In the genomic region with DNA sequence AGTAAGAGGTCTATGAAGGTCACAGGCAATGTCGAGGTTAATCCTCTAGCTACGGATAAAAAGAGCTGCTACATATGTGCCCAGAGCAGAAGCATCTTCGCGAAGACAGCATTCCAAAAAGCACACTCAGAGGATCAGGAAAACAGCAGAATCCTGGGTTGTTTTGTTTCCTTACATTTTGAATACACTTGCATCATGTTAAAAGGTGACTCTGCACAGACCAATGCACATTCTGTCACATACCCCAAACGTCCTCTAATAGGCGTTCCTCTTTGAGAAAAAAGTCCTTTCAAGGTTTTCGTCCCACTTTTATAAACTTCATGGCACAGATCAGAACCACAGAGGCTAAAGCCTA, we compare ENCODE assay signal across 11 cellular contexts. TPM values are rescaled to one million over a fixed set of nuclear protein-coding genes. Genes with fewer than 3 reads are reported as not detected.
DNase-seq lines count a peak whose midpoint lies in the region; ATAC-seq, FAIRE-seq and TF ChIP-seq lines count a peak whose summit lies in the region.
"Had no signal": no experiment of that assay in that cellular context is flagged by ENCODE, and none has a peak within 500 bp of the region (broad histone marks: within the 10 kb centered on the region; RNA-seq: fewer than 3 reads in every experiment).

No MANE protein-coding gene starts in this region.

- TF ChIP-seq POLR2A in HCT116 (IDR thresholded peaks at IDR 0.05; ENCODE audit: borderline replicate concordance, extremely low read depth, insufficient read depth, insufficient read length) (no peak), H54 (IDR thresholded peaks at IDR 0.05; ENCODE audit: low read depth, low read length) (no peak)

- H3K27me3 ChIP-seq in HCT116 (ENCODE audit: insufficient read depth, low read length) (no peaks in the 10 kb centered on the region), iPS-18a (ENCODE audit: control insufficient read depth, insufficient read depth, low read length) (no peaks in the 10 kb centered on the region), skeletal muscle satellite cell (ENCODE audit: control insufficient read depth, insufficient read depth, low read length) (no peaks in the 10 kb centered on the region)

- intact Hi-C loops in HCT116 (cut with micrococcal nuclease): no loop called here

- no peak for TF ChIP-seq CTCF in HCT116 (IDR thresholded peaks at IDR 0.05 in 2 of 3, conservative IDR thresholded peaks at IDR 0.05 in 1 of 3; ENCODE audit: borderline replicate concordance in 1 of 3, insufficient read depth in 1 of 3, low read depth in 2 of 3, low read length in 2 of 3)

- H3K4me3 ChIP-seq in HCT116 (replicated peaks in 1 of 2; ENCODE audit: low read depth in 1 of 2, low read length in 2 of 2) (no peak overlapping the region), iPS-18a (ENCODE audit: low read length) (no peak overlapping the region), skeletal muscle satellite cell (ENCODE audit: low read length) (no peak overlapping the region)

- H3K36me3 ChIP-seq in HCT116 (ENCODE audit: control insufficient read depth in 1 of 2, insufficient read depth in 2 of 2, low read length in 2 of 2) (no peaks in the 10 kb centered on the region), iPS-18a (ENCODE audit: control insufficient read depth, low read depth, low read length) (no peaks in the 10 kb centered on the region), skeletal muscle satellite cell (ENCODE audit: insufficient read depth, low read length) (peaks cover 12% of the 10 kb centered on the region)

- no peaks in the 10 kb centered on the region for H3K9me2 ChIP-seq in HCT116 (ENCODE audit: insufficient read depth)

- H4K20me1 ChIP-seq in HCT116 (ENCODE audit: insufficient read depth): no peaks in the 10 kb centered on the region

- BruUV-seq in HCT116 (replicated peaks; lab: Mats Ljungman, UMichigan): TSS peak; percentile 34

- RAD21 ChIA-PET in HCT116 (lab: Charles Lee; ENCODE audit: low non-redundant PET in 1 of 2, low total read pairs in 2 of 2, uncharacterized antibody in 2 of 2, unreplicated experiment in 2 of 2): interaction anchor here in 1 of 2 experiments (1.3 kb wide), 1 partner anchor 22 kb away, joined by 3 read pairs; no protein-coding TSS in a partner anchor

- no peak for FAIRE-seq in H54 (lab: Jason Lieb, UNC)
- no peak for FAIRE-seq in urothelium cell line (lab: Jason Lieb, UNC)

- H3K9ac ChIP-seq in HCT116 (ENCODE audit: low read length) (no peak overlapping the region), iPS-18a (ENCODE audit: low read length) (peak overlapping the region; percentile 0), skeletal muscle satellite cell (ENCODE audit: low read depth, low read length) (peak overlapping the region; percentile 53)

- peak overlapping the region; percentile 44 for H3K4me2 ChIP-seq in HCT116 (ENCODE audit: low read length)
- peak overlapping the region; percentile 38 for H3K4me2 ChIP-seq in skeletal muscle satellite cell (ENCODE audit: low read length)

- DNase-seq in HCT116 (ENCODE audit: low read depth, low spot score): no peak
- DNase-seq in astrocyte of the hippocampus (ENCODE audit: low read depth, low spot score): peak; percentile 49
- no peak for DNase-seq in H54 (ENCODE audit: insufficient read length, low spot score)
- DNase-seq in urothelium cell line (ENCODE audit: low spot score): no peak
- DNase-seq: NCI-H1105 treated with DMSO at 0.1 percent for 48 hours, T-helper 1 cell had no signal

- no peak overlapping the region for H2AFZ ChIP-seq in HCT116 (ENCODE audit: low read depth, low read length, poor library complexity, severe bottlenecking)

- POLR2A ChIA-PET in HCT116 (lab: Charles Lee): no interaction called here

- no peak for TF ChIP-seq RAD21 in HCT116 (IDR thresholded peaks at IDR 0.05; ENCODE audit: low read depth)

- no peaks in the 10 kb centered on the region for H3K9me3 ChIP-seq in HCT116 (ENCODE audit: control insufficient read depth in 1 of 2, insufficient read depth in 1 of 2, low read depth in 1 of 2, low read length in 2 of 2)
- no peaks in the 10 kb centered on the region for H3K9me3 ChIP-seq in iPS-18a (ENCODE audit: control insufficient read depth, low read depth, low read length)
- H3K9me3 ChIP-seq in skeletal muscle satellite cell (replicated peaks; ENCODE audit: low read length): no peaks in the 10 kb centered on the region

- H3K79me2 ChIP-seq in HCT116 (ENCODE audit: insufficient read depth, low read length): peaks cover 35% of the 10 kb centered on the region

- CTCF ChIA-PET in HCT116 (lab: Charles Lee): no interaction called here

- 0 out of 2 replicates have a peak, but pooled peaks have one; percentile 9 for ATAC-seq in HCT116
- ATAC-seq in GM18520 (IDR thresholded peaks at IDR 0.05; ENCODE audit: unreplicated experiment): no peak
- ATAC-seq in GM18502 (IDR thresholded peaks at IDR 0.05; ENCODE audit: poor library complexity, unreplicated experiment): no peak
- ATAC-seq: activated T-helper 17 cell treated with anti-CD3 and anti-CD28 coated beads, Interleukin-2, amount 50 U/mL, for 72 hours had no signal

- H3K27ac ChIP-seq in HCT116 (ENCODE audit: low read depth, low read length) (peak overlapping the region; percentile 7; the same call in 1 of the 2 replicates), iPS-18a (ENCODE audit: low read length) (peak overlapping the region; percentile 4)

- peaks cover 14 to 29% of the 10 kb centered on the region in 2 experiments for H3K4me1 ChIP-seq in HCT116 (ENCODE audit: control insufficient read depth in 1 of 2, insufficient read depth in 2 of 2, low read length in 2 of 2)
- peaks cover 44% of the 10 kb centered on the region for H3K4me1 ChIP-seq in iPS-18a (ENCODE audit: control insufficient read depth, low read depth, low read length)
- H3K4me1 ChIP-seq in skeletal muscle satellite cell (ENCODE audit: control insufficient read depth, insufficient read depth, low read length): peaks cover 59% of the 10 kb centered on the region

TF ChIP-seq in HCT116, 20 proteins besides CTCF, POLR2A, EP300 and RAD21:
- TF ChIP-seq CEBPB (IDR thresholded peaks at IDR 0.05; ENCODE audit: low read depth) (no peak), EGR1 (IDR thresholded peaks at IDR 0.05; ENCODE audit: low read depth) (no peak), YY1 (IDR thresholded peaks at IDR 0.05; ENCODE audit: extremely low read depth, insufficient replicate concordance, low read depth, low read length) (no peak), JUND (IDR thresholded peaks at IDR 0.05) (no peak), CBX3 (IDR thresholded peaks at IDR 0.05; ENCODE audit: low read depth) (no peak), EZH2 (IDR thresholded peaks at IDR 0.05) (no peak), SP1 (IDR thresholded peaks at IDR 0.05; ENCODE audit: low read depth) (no peak), ATF3 (IDR thresholded peaks at IDR 0.05) (no peak), SIN3A (IDR thresholded peaks at IDR 0.05; ENCODE audit: low read depth) (no peak), ZNF274 (IDR thresholded peaks at IDR 0.05; ENCODE audit: low read depth, low read length) (no peak), EZH2phosphoT487 (IDR thresholded peaks at IDR 0.05; ENCODE audit: borderline replicate concordance) (no peak), FOSL1 (IDR thresholded peaks at IDR 0.05; ENCODE audit: low read depth) (no peak), ZFX (IDR thresholded peaks at IDR 0.05) (no peak)
- TF ChIP-seq, protein P1, sequence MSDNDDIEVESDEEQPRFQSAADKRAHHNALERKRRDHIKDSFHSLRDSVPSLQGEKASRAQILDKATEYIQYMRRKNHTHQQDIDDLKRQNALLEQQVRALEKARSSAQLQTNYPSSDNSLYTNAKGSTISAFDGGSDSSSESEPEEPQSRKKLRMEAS (IDR thresholded peaks at IDR 0.05): no peak
- TF ChIP-seq, protein P2, sequence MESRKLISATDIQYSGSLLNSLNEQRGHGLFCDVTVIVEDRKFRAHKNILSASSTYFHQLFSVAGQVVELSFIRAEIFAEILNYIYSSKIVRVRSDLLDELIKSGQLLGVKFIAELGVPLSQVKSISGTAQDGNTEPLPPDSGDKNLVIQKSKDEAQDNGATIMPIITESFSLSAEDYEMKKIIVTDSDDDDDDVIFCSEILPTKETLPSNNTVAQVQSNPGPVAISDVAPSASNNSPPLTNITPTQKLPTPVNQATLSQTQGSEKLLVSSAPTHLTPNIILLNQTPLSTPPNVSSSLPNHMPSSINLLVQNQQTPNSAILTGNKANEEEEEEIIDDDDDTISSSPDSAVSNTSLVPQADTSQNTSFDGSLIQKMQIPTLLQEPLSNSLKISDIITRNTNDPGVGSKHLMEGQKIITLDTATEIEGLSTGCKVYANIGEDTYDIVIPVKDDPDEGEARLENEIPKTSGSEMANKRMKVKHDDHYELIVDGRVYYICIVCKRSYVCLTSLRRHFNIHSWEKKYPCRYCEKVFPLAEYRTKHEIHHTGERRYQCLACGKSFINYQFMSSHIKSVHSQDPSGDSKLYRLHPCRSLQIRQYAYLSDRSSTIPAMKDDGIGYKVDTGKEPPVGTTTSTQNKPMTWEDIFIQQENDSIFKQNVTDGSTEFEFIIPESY (IDR thresholded peaks at IDR 0.05; ENCODE audit: extremely low read depth, insufficient replicate concordance, low read length): no peak

RNA-seq across cellular contexts. Expression of gene VGLL4, which starts 52.7 kb away (rescaled TPM):
- 26.9 TPM for total RNA-seq in HCT116 (2021; ENCODE audit: unreplicated experiment)
- 18.8 and 23.9 TPM in 2 replicates for polyA plus RNA-seq in HCT116 (2012)
- total RNA-seq in skeletal muscle satellite cell (2012; rRNA removed): 31.9 and 32.8 TPM in 2 replicates
